ENCODE assay signal across 8 cellular contexts in the genomic region with DNA sequence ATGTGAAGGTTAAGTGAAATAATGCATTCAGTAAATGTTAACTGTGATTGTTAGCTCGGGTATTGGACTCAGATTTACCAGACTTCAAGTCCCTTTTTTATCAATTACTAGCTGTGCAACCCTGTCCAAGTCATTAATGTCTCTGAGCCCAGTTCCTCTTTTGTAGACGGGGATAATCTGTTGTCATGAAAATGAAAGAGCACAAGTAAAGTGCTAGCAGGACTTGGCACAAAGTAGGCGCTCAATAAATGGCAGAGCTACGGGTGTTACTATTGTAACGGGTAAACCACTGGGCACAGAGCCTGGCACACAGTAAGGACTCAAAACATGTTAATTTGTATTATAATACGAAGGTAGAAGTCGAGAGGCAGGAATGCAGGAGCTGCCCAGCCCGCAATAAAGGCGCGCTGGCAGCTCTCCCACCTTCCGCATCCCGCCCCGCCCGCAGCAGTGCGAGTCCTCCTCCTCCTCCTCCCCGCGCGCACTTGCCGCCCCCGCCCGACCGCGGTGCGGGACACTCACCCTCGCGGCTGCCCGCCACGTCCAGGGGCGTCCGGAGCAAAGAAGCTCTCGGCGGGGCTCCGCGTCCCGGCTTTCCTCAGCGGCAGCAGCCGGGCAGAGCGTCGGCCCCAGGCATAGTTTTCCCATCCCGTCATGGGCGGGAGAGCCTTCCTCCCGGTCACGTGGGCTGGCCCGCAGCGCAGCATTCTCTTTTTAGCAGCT.
DNase-seq lines count a peak whose midpoint lies in the region; ATAC-seq and TF ChIP-seq lines count a peak whose summit lies in the region.

A gene with protein sequence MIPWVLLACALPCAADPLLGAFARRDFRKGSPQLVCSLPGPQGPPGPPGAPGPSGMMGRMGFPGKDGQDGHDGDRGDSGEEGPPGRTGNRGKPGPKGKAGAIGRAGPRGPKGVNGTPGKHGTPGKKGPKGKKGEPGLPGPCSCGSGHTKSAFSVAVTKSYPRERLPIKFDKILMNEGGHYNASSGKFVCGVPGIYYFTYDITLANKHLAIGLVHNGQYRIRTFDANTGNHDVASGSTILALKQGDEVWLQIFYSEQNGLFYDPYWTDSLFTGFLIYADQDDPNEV (minus strand): TSS at position 637 of the 723 bp plus-strand sequence. CDS start 15,615 bp downstream, outside the sequence.

- H3K27ac Mint-ChIP-seq in activated T-cell treated with anti-CD3 and anti-CD28 coated beads, Interleukin-2, amount 50 U/mL, for 24 hours, result no peak within 1 kb of the TSS

- TF ChIP-seq CTCF in brain microvascular endothelial cell (IDR thresholded peaks at IDR 0.05; ENCODE audit: low read depth, low read length, missing control alignments), result no peak
- TF ChIP-seq CTCF in retinal pigment epithelial cell (conservative IDR thresholded peaks at IDR 0.05; ENCODE audit: low read depth, low read length), result no peak

- H3K27me3 ChIP-seq in brain microvascular endothelial cell (replicated peaks), result peaks cover 2% of the 10 kb centered on the region
- H3K27me3 ChIP-seq in iPS-20b (ENCODE audit: insufficient read depth, low read length), result peaks cover 38% of the 10 kb centered on the region

- no peaks in the 10 kb centered on the region for H3K9me3 Mint-ChIP-seq in activated T-cell treated with anti-CD3 and anti-CD28 coated beads, Interleukin-2, amount 50 U/mL, for 24 hours

- no peak within 1 kb of the TSS; the same call in 1 of the 2 replicates for H3K9ac ChIP-seq in iPS-20b (ENCODE audit: low read depth, low read length)

- no peak for ATAC-seq in HG03469 (IDR thresholded peaks at IDR 0.05; ENCODE audit: unreplicated experiment)

- in situ Hi-C loops in brain microvascular endothelial cell (cut with HindIII; ENCODE audit: low pct_ligation_motif_present, low sequenced_read_pairs), result no loop called here

- H3K4me1 ChIP-seq in iPS-20b (ENCODE audit: insufficient read depth, low read length), result peaks cover 3% of the 10 kb centered on the region

- no peak for DNase-seq in activated T-cell treated with anti-CD3 and anti-CD28 coated beads, Interleukin-2, amount 50 U/mL, for 24 hours
- DNase-seq in activated T-cell treated with anti-CD3 and anti-CD28 coated beads for 4 hours, result no peak
- peak; percentile 4 for DNase-seq in NCI-H524 treated with DMSO at 0.1 percent for 48 hours (lab: John Stamatoyannopoulos, UW)
- peak; percentile 31 for DNase-seq in brain microvascular endothelial cell
- DNase-seq in retinal pigment epithelial cell (ENCODE audit: low read depth), result no peak
- DNase-seq in AML-193 (lab: John Stamatoyannopoulos, UW), result no peak

- H3K36me3 Mint-ChIP-seq in activated T-cell treated with anti-CD3 and anti-CD28 coated beads, Interleukin-2, amount 50 U/mL, for 24 hours (ENCODE audit: low read depth), result no peaks in the 10 kb centered on the region

- H3K4me3 ChIP-seq in brain microvascular endothelial cell (ENCODE audit: low read depth, low read length) (peak within 1 kb of the TSS; percentile 52), iPS-20b (ENCODE audit: low read length) (peak within 1 kb of the TSS; percentile 62), retinal pigment epithelial cell (ENCODE audit: low read length) (peak within 1 kb of the TSS; percentile 42)

- H3K27me3 Mint-ChIP-seq in activated T-cell treated with anti-CD3 and anti-CD28 coated beads, Interleukin-2, amount 50 U/mL, for 24 hours, result peaks cover 82% of the 10 kb centered on the region

- H3K9me3 ChIP-seq in iPS-20b (ENCODE audit: insufficient read depth, low read depth, low read length), result no peaks in the 10 kb centered on the region

- H3K36me3 ChIP-seq in brain microvascular endothelial cell (replicated peaks) (no peaks in the 10 kb centered on the region), iPS-20b (ENCODE audit: insufficient read depth, low read depth, low read length) (no peaks in the 10 kb centered on the region)

- H3K27ac ChIP-seq in brain microvascular endothelial cell (no peak within 1 kb of the TSS), iPS-20b (ENCODE audit: low read length) (no peak within 1 kb of the TSS)

- H3K4me1 Mint-ChIP-seq in activated T-cell treated with anti-CD3 and anti-CD28 coated beads, Interleukin-2, amount 50 U/mL, for 24 hours (ENCODE audit: low read depth), result peaks cover 14% of the 10 kb centered on the region

- peak within 1 kb of the TSS; percentile 55 for H3K4me3 Mint-ChIP-seq in activated T-cell treated with anti-CD3 and anti-CD28 coated beads, Interleukin-2, amount 50 U/mL, for 24 hours

Comparison
In these comparisons a context has a peak if more than half of its experiments do, and no peak if none do; other contexts are left out.
1. DNase-seq: peak in NCI-H524 treated with DMSO at 0.1 percent for 48 hours (single experiment) and brain microvascular endothelial cell (single experiment); none in activated T-cell treated with anti-CD3 and anti-CD28 coated beads, Interleukin-2, amount 50 U/mL, for 24 hours (single experiment), activated T-cell treated with anti-CD3 and anti-CD28 coated beads for 4 hours (single experiment), retinal pigment epithelial cell (single experiment) and AML-193 (0 of 2).
2. Peak in every context shown above with its lines, with median percentiles within 50 percentile points of each other: H3K4me3 ChIP-seq.